Comparison of ENCODE assay signal across 18 cellular contexts in the genomic region with DNA sequence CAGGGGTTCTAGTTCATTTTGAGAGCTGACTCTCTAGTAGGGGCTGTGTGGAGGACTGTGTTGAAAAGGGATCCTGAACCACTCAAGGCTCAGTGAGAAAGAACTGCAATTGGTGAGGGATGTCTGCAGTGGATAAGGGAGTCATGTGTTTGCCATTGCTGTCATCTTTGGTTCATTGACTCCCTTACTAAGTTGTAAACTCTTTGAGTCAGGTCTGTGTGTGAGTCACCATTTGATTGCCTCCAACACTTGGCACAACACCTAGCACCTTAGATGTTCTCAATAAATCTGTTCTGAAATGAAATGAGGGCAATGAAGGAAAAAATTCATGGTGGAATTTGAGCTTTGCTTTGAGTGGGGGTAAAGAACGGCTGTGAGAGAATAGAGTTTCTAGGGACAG. TPM values are rescaled to one million over a fixed set of nuclear protein-coding genes. Genes with fewer than 3 reads are reported as not detected.
DNase-seq lines count a peak whose midpoint lies in the region; ATAC-seq and TF ChIP-seq lines count a peak whose summit lies in the region.
"Had no signal": no experiment of that assay in that cellular context is flagged by ENCODE, and none has a peak within 500 bp of the region (broad histone marks: within the 10 kb centered on the region; RNA-seq: fewer than 3 reads in every experiment).

No MANE protein-coding gene starts in this region.

- no peak for TF ChIP-seq CTCF in colonic mucosa (IDR thresholded peaks at IDR 0.05)
- no peak for TF ChIP-seq CTCF in lower leg skin (IDR thresholded peaks at IDR 0.05)
- TF ChIP-seq CTCF in smooth muscle cell (IDR thresholded peaks at IDR 0.05; ENCODE audit: borderline replicate concordance, insufficient read depth, poor library complexity, severe bottlenecking): no peak

- H3K4me3 ChIP-seq in MG63 (no peak overlapping the region), colonic mucosa (no peak overlapping the region), lower leg skin (ENCODE audit: low read depth, poor library complexity, severe bottlenecking) (no peak overlapping the region), smooth muscle cell (no peak overlapping the region)
- H3K4me3 ChIP-seq: BLaER1, left lung, right atrium auricular region had no signal

- H3K79me2 ChIP-seq in smooth muscle cell (ENCODE audit: low read depth): no peaks in the 10 kb centered on the region

- no peaks in the 10 kb centered on the region for H3K27me3 ChIP-seq in MG63
- no peaks in the 10 kb centered on the region for H3K27me3 ChIP-seq in colonic mucosa
- H3K27me3 ChIP-seq in smooth muscle cell (ENCODE audit: low read depth): no peaks in the 10 kb centered on the region
- H3K27me3 ChIP-seq: BLaER1, left lung, right atrium auricular region had no signal

- no peaks in the 10 kb centered on the region for H3K4me1 ChIP-seq in colonic mucosa
- no peaks in the 10 kb centered on the region for H3K4me1 ChIP-seq in smooth muscle cell (ENCODE audit: low read depth)
- H3K4me1 ChIP-seq: BLaER1, left lung, right atrium auricular region had no signal

- TF ChIP-seq POLR2A in lower leg skin (IDR thresholded peaks at IDR 0.05): no peak

- H2AFZ ChIP-seq in smooth muscle cell (ENCODE audit: low read depth): no peak overlapping the region

- no peaks in the 10 kb centered on the region for H4K20me1 ChIP-seq in smooth muscle cell (ENCODE audit: low read depth)
- H4K20me1 ChIP-seq: BLaER1 had no signal

- H3K36me3 ChIP-seq in MG63 (no peaks in the 10 kb centered on the region), colonic mucosa (no peaks in the 10 kb centered on the region), smooth muscle cell (ENCODE audit: low read depth) (no peaks in the 10 kb centered on the region)
- H3K36me3 ChIP-seq: BLaER1, left lung, right atrium auricular region had no signal

- no peak overlapping the region for H3K4me2 ChIP-seq in smooth muscle cell
- H3K4me2 ChIP-seq: BLaER1 had no signal

- WGBS in lower leg skin, 2 donors: 53 to 68% methylated on average over 1 of the region's 1 CpG
- WGBS in smooth muscle cell (ENCODE audit: low lambda C conversion rate): 94% methylated on average over 1 of the region's 1 CpG

- H3K9me3 ChIP-seq in MG63 (no peaks in the 10 kb centered on the region), colonic mucosa (no peaks in the 10 kb centered on the region), smooth muscle cell (replicated peaks; ENCODE audit: low read depth) (no peaks in the 10 kb centered on the region)
- H3K9me3 ChIP-seq: BLaER1, left lung, right atrium auricular region had no signal

- H3K27ac ChIP-seq in colonic mucosa: peak overlapping the region; percentile 59
- no peak overlapping the region for H3K27ac ChIP-seq in smooth muscle cell (ENCODE audit: low read depth)
- H3K27ac ChIP-seq: BLaER1, left lung, right atrium auricular region had no signal

- ATAC-seq in left lobe of liver (peak; percentile 36), HG02973 (IDR thresholded peaks at IDR 0.05; ENCODE audit: unreplicated experiment) (no peak)
- ATAC-seq: left lung, natural killer cell, Right ventricle myocardium inferior had no signal

- DNase-seq in EL (peak; percentile 10), MG63 (peak; percentile 26), colonic mucosa (peak; percentile 70), left lobe of liver (ENCODE audit: low spot score) (no peak), lower leg skin (ENCODE audit: low spot score in 2 of 2) (no peak), smooth muscle cell (lab: John Stamatoyannopoulos, UW; ENCODE audit: unreplicated experiment) (no peak)
- no peak for DNase-seq in stimulated activated CD4-positive, alpha-beta T cell treated with anti-CD3 and anti-CD28 coated beads, Interleukin-4, amount 100 ng/mL, for 4 hours
- DNase-seq: cortex of kidney; foreskin melanocyte; left lung; natural killer cell; NCI-H1417 treated with DMSO at 0.1 percent for 48 hours; NCI-H524; stimulated activated naive CD4-positive, alpha-beta T cell treated with Interleukin-2 at 50 U/mL for 16 hours had no signal

- H3K9ac ChIP-seq in colonic mucosa (ENCODE audit: low read depth in 2 of 2, low read length in 2 of 2): no peak overlapping the region
- H3K9ac ChIP-seq in smooth muscle cell (ENCODE audit: low read depth): no peak overlapping the region
- H3K9ac ChIP-seq: BLaER1 had no signal

- intact Hi-C loops in colonic mucosa (cut with DNase I): no loop called here
- intact Hi-C loops in lower leg skin (cut with DNase I; ENCODE audit: low total_unique reads): no loop called here

- peaks cover 3% of the 10 kb centered on the region for H3F3A ChIP-seq in smooth muscle cell (ENCODE audit: low read depth)

RNA-seq across cellular contexts. Expression of a gene that starts 51.7 kb away (rescaled TPM):
- total RNA-seq in MG63 (2014; rRNA removed; shearing (Covaris generic); ENCODE audit: low replicate concordance): 1.3 and 2.1 TPM in 2 replicates
- total RNA-seq in colonic mucosa (100 to 1,000 TPM; 252 to 418 TPM), left lobe of liver (14.2 TPM), lower leg skin (1 to 10 TPM; 6.1 to 8.6 (median 6.9) TPM), smooth muscle cell (3.1 and 3.6 TPM in 2 replicates)
- polyA plus RNA-seq in smooth muscle cell: 1.6 and 1.9 TPM in 2 replicates

Comparison
In these comparisons a context has a peak if more than half of its experiments do, and no peak if none do; other contexts are left out.
1. DNase-seq: peak in EL (single experiment), MG63 (single experiment) and colonic mucosa (single experiment); none in left lobe of liver (single experiment), lower leg skin (0 of 2), smooth muscle cell (single experiment) and stimulated activated CD4-positive, alpha-beta T cell treated with anti-CD3 and anti-CD28 coated beads, Interleukin-4, amount 100 ng/mL, for 4 hours (0 of 2).
2. RNA of a gene that starts 51.7 kb away (total RNA-seq): 252 to 418 TPM in colonic mucosa; 14.2 TPM in left lobe of liver (single experiment), 6.1 to 8.6 TPM in lower leg skin, 3.1 to 3.6 TPM in smooth muscle cell and 1.3 to 2.1 TPM in MG63; every median in the first group is over 10 times any median in the second.